ENCODE assay signal across 21 cellular contexts in genomic region chr4:62510228-62510627, GRCh38.
"Had no signal": no experiment of that assay in that cellular context is flagged by ENCODE, and none has a peak within 500 bp of the region (broad histone marks: within the 10 kb centered on the region; RNA-seq: fewer than 3 reads in every experiment).

No MANE protein-coding gene starts in this region.

- H3K9ac ChIP-seq: KMS-11 had no signal

- H3K4me1 ChIP-seq: SJCRH30 had no signal

- H3K9me3 ChIP-seq: SJCRH30 had no signal

- H3K4me3 ChIP-seq: K562, SJCRH30 had no signal

- H3K4me2 ChIP-seq: KMS-11 had no signal

- DNase-seq: Kasumi-1, MM.1S, NCI-H1092 treated with DMSO at 0.1 percent for 48 hours, NCI-H1436, NCI-H187 treated with DMSO at 0.1 percent for 48 hours, NCI-H2029 treated with DMSO at 0.1 percent for 48 hours, NCI-H2171 treated with DMSO at 0.1 percent for 48 hours, NCI-H345, NCI-H446 treated with DMSO at 0.1 percent for 48 hours, NCI-H510A treated with DMSO at 0.1 percent for 48 hours, NCI-H526, NCI-H748 treated with DMSO at 0.1 percent for 48 hours, SHP77 treated with DMSO at 0.1 percent for 48 hours, SJCRH30 had no signal

- H3K27me3 ChIP-seq: SJCRH30 had no signal

- H3K27ac Mint-ChIP-seq: IgD-negative memory B cell had no signal

- H3K4me3 Mint-ChIP-seq: IgD-negative memory B cell had no signal

- H3K36me3 Mint-ChIP-seq: IgD-negative memory B cell had no signal

- H3K4me1 Mint-ChIP-seq: IgD-negative memory B cell had no signal

- ATAC-seq: K562, Panc1, SK-N-SH treated with all-trans-retinoic acid at 6 μM for 48 hours had no signal

- H3K27me3 Mint-ChIP-seq: IgD-negative memory B cell had no signal

- H3K27ac ChIP-seq: HL-60, KMS-11, RWPE1, SJCRH30 had no signal

- H3K36me3 ChIP-seq: SJCRH30 had no signal
